In the genomic region with DNA sequence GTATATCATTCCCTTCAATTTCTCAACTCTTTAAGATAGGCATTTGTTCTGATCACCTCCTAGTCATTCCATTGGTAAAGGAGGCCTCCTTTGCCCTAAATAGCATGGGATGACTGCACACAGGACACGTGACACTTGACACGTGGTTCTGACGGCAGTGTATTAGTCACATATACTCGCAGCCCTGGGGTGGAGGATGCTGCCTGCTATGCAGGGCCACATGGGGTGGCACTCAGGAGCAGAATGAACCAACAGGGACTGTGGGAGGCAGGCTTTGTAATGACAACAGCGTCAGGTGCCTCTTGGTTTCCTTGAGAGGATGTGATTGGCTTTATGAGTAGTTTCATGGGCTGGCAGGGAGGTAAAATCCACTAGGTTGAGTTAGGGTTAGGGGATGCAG, we compare ENCODE assay signal across 17 cellular contexts. TPM values are rescaled to one million over a fixed set of nuclear protein-coding genes. Genes with fewer than 3 reads are reported as not detected.
DNase-seq lines count a peak whose midpoint lies in the region; ATAC-seq and TF ChIP-seq lines count a peak whose summit lies in the region.
"Had no signal": no experiment of that assay in that cellular context is flagged by ENCODE, and none has a peak within 500 bp of the region (broad histone marks: within the 10 kb centered on the region; RNA-seq: fewer than 3 reads in every experiment).

No MANE protein-coding gene starts in this region.

- H3K9me3 ChIP-seq in GM23248 (ENCODE audit: low read depth) (no peaks in the 10 kb centered on the region), OCI-LY7 (ENCODE audit: low read length) (no peaks in the 10 kb centered on the region)
- H3K9me3 ChIP-seq: thyroid gland had no signal

- BruUV-seq in OCI-LY7 (replicated peaks; lab: Mats Ljungman, UMichigan): no TSS peak

- peak; percentile 33 for DNase-seq in AG20443 (ENCODE audit: low spot score)
- peak; percentile 31 for DNase-seq in GM23248
- DNase-seq in OCI-LY7 (ENCODE audit: low spot score): no peak
- no peak for DNase-seq in occipital lobe (lab: John Stamatoyannopoulos, UW)
- no peak for DNase-seq in NCI-H1092 (lab: John Stamatoyannopoulos, UW)
- no peak for DNase-seq in posterior vena cava (ENCODE audit: low spot score)
- DNase-seq: activated CD4-positive, alpha-beta T cell treated with anti-CD3 and anti-CD28 coated beads, Interleukin-2, amount 10 ng/mL, durations not matched to agents 7 days and 5 days; anterior cingulate cortex; C1 segment of cervical spinal cord; cortex of kidney; hypothalamus; NCI-H510A; retina; thyroid gland had no signal

- POLR2A ChIA-PET in OCI-LY7 (lab: Charles Lee): no interaction called here

- H3K79me2 ChIP-seq in GM23248 (ENCODE audit: insufficient read depth) (no peaks in the 10 kb centered on the region), OCI-LY7 (ENCODE audit: insufficient read depth, low read depth, low read length) (no peaks in the 10 kb centered on the region)

- intact Hi-C loops in OCI-LY7 (cut with micrococcal nuclease; ENCODE audit: unreplicated experiment) (no loop called here), posterior vena cava (cut with DNase I) (no loop called here)

- H3K4me1 ChIP-seq in GM23248 (ENCODE audit: insufficient read depth): no peaks in the 10 kb centered on the region
- no peaks in the 10 kb centered on the region for H3K4me1 ChIP-seq in OCI-LY7 (ENCODE audit: insufficient read depth, low read length, poor library complexity, severe bottlenecking)
- H3K4me1 ChIP-seq: thyroid gland had no signal

- H3K36me3 ChIP-seq in GM23248 (ENCODE audit: low read depth): no peaks in the 10 kb centered on the region
- H3K36me3 ChIP-seq in OCI-LY7 (ENCODE audit: insufficient read depth, low read length): no peaks in the 10 kb centered on the region
- H3K36me3 ChIP-seq: thyroid gland had no signal

- H4K20me1 ChIP-seq in GM23248 (ENCODE audit: insufficient read depth) (no peaks in the 10 kb centered on the region), OCI-LY7 (ENCODE audit: insufficient read depth, low read length) (no peaks in the 10 kb centered on the region)

- H3K4me3 ChIP-seq in GM23248 (no peak overlapping the region), OCI-LY7 (ENCODE audit: low read depth, low read length, poor library complexity, severe bottlenecking) (no peak overlapping the region)
- H3K4me3 ChIP-seq: thyroid gland had no signal

- H3F3A ChIP-seq in GM23248 (ENCODE audit: insufficient read depth): no peaks in the 10 kb centered on the region

- 55 to 60% methylated on average over 5 of the region's 5 CpGs for WGBS in GM23248 (ENCODE audit: low coverage in 1 of 2, low lambda C conversion rate in 2 of 2, missing lambda C conversion rate in 2 of 2), 2 experiments

- ATAC-seq in esophagus mucosa (peak; percentile 64), HG03108 (IDR thresholded peaks at IDR 0.05; ENCODE audit: unreplicated experiment) (no peak)
- ATAC-seq: left lobe of liver had no signal

- H3K4me2 ChIP-seq in GM23248 (ENCODE audit: unreplicated experiment) (no peak overlapping the region), OCI-LY7 (ENCODE audit: low read length) (no peak overlapping the region)

- H3K27me3 ChIP-seq in GM23248 (replicated peaks; ENCODE audit: insufficient read depth): peaks cover 7% of the 10 kb centered on the region; the same call in 1 of the 2 replicates
- H3K27me3 ChIP-seq: thyroid gland had no signal

- TF ChIP-seq CTCF in OCI-LY7 (conservative IDR thresholded peaks at IDR 0.05; ENCODE audit: low read length): no peak

- CTCF ChIA-PET in OCI-LY7 (lab: Charles Lee; ENCODE audit: unreplicated experiment): no interaction called here

- H3K9me2 ChIP-seq in GM23248 (ENCODE audit: insufficient read depth) (no peaks in the 10 kb centered on the region), OCI-LY7 (ENCODE audit: insufficient read depth, low read length) (no peaks in the 10 kb centered on the region)

- H3K9ac ChIP-seq in GM23248: no peak overlapping the region

- no peak overlapping the region for H3K27ac ChIP-seq in GM23248
- H3K27ac ChIP-seq in OCI-LY7 (ENCODE audit: low read depth, low read length, poor library complexity, severe bottlenecking): no peak overlapping the region
- H3K27ac ChIP-seq: thyroid gland had no signal

- in situ Hi-C loops in GM23248 (cut with MboI): no loop called here

- no peak overlapping the region for H2AFZ ChIP-seq in GM23248
- 0 out of 2 replicates have a peak overlapping the region, but pooled peaks have one; percentile 50 for H2AFZ ChIP-seq in OCI-LY7 (ENCODE audit: low read length)

RNA-seq across cellular contexts. Expression of a gene that starts 9.3 kb away (rescaled TPM):
- total RNA-seq in GM23248 (2014; rRNA removed; shearing (Covaris generic)): 2.7 and 2.9 TPM in 2 replicates
- 2.5 TPM in 2 replicates for polyA plus RNA-seq in GM23248 (2016; fragmentation: Nextera tagmentation; extraction: Ambion mirVana)
- total RNA-seq in OCI-LY7 (2014; rRNA removed; shearing (Covaris generic)): not detected in 2 replicates
- total RNA-seq in OCI-LY7 (2022): not detected in 2 replicates
- 3.4 TPM for total RNA-seq in esophagus mucosa
- 3.4 TPM for total RNA-seq in occipital lobe
- 1 to 10 TPM; 3.1 to 7.2 TPM for total RNA-seq in posterior vena cava
- total RNA-seq: activated CD4-positive, alpha-beta T cell treated with anti-CD3 and anti-CD28 coated beads, Interleukin-2, amount 10 ng/mL, durations not matched to agents 7 days and 5 days had no signal

RNA-seq across cellular contexts. Expression of a gene that starts 52.9 kb away (rescaled TPM):
- not detected in 2 replicates for total RNA-seq in GM23248 (2014; rRNA removed; shearing (Covaris generic))
- polyA plus RNA-seq in GM23248 (2016; fragmentation: Nextera tagmentation; extraction: Ambion mirVana): not detected in 2 replicates
- not detected in 2 replicates for total RNA-seq in OCI-LY7 (2014; rRNA removed; shearing (Covaris generic))
- total RNA-seq in OCI-LY7 (2022): not detected in 2 replicates
- not detected for total RNA-seq in esophagus mucosa
- not detected for total RNA-seq in occipital lobe
- total RNA-seq in posterior vena cava: not detected
- total RNA-seq: activated CD4-positive, alpha-beta T cell treated with anti-CD3 and anti-CD28 coated beads, Interleukin-2, amount 10 ng/mL, durations not matched to agents 7 days and 5 days; left lobe of liver; thyroid gland had no signal

Comparison
In these comparisons a context has a peak if more than half of its experiments do, and no peak if none do; other contexts are left out.
1. DNase-seq: peak in AG20443 (single experiment) and GM23248 (single experiment); none in OCI-LY7 (single experiment), occipital lobe (single experiment), NCI-H1092 (single experiment) and posterior vena cava (single experiment).